In genomic region chr12:7844131-7844530, GRCh38 we compare ENCODE assay signal across 1 cellular context.
TF ChIP-seq lines count a peak whose summit lies in the region.

No MANE protein-coding gene starts in this region.

TF ChIP-seq in GM23338, 12 proteins besides CTCF, POLR2A, EP300 and RAD21 (continued from another document):
- no peak for TF ChIP-seq ZNF462 (CRISPR knock-in tag; IDR thresholded peaks at IDR 0.05)
- no peak for TF ChIP-seq ETS1 (IDR thresholded peaks at IDR 0.05)
- no peak for TF ChIP-seq POLR2AphosphoS5 (IDR thresholded peaks at IDR 0.05; ENCODE audit: low read depth)
- TF ChIP-seq ZNF331 (CRISPR knock-in tag; IDR thresholded peaks at IDR 0.05; ENCODE audit: low read depth) = no peak
- TF ChIP-seq EZH2phosphoT487 (IDR thresholded peaks at IDR 0.05; ENCODE audit: unreplicated experiment) = no peak
- no peak for TF ChIP-seq JUNB (IDR thresholded peaks at IDR 0.05; ENCODE audit: unreplicated experiment)
- no peak for TF ChIP-seq STAT1 (IDR thresholded peaks at IDR 0.05; ENCODE audit: unreplicated experiment)
- TF ChIP-seq CREB1 (CRISPR knock-in tag; IDR thresholded peaks at IDR 0.05; ENCODE audit: low read depth) = no peak
